Comparison of ENCODE assay signal across 8 cellular contexts in the genomic region with DNA sequence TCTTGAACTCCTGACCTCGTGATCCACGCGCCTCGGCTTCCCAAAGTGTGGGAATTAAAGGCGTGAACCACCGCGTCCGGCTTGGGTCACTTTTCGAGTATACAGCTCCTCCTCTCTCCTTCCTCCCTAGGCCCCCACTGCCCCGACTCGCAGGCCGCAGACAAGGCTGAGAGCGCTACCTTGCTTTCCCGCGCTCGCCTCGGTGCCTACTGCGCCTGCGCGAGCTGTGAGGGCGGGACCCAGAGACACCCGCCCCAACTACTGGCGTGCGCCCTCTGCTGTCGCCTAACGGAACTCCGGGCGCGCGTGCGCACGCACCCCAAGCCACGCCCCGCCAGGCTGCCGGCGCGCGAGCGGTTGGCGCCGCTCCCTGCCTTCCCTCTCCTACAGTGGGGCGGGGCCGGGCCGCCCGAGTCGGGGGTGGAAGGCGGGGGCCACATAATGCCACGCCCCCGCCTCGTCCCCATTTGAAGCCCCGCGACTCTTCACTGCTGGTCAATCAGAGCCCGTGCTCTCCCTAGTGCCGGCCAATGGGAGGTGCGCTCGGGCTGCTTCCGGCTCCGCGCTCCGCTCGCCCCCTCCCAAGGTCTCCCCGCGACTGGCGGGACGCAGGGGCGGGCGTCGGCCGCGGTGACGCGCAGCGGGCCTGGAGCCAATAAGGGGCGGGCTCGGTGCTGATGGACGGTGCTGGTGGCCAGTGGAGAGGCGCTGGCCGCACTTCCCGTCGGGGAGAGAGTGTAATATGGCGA.
DNase-seq lines count a peak whose midpoint lies in the region; ATAC-seq and FAIRE-seq lines count a peak whose summit lies in the region.

Gene RAB8A (plus strand): TSS at position 730 of the 749 bp plus-strand sequence. CDS start 13 bp downstream, at position 743.

- H3K27ac Mint-ChIP-seq in central memory CD8-positive, alpha-beta T cell (ENCODE audit: low read depth) = peak within 1 kb of the TSS; percentile 93

- no peaks in the 10 kb centered on the region for H3K27me3 Mint-ChIP-seq in central memory CD8-positive, alpha-beta T cell

- ATAC-seq in GM19035 (IDR thresholded peaks at IDR 0.05; ENCODE audit: unreplicated experiment) (peak; percentile 89), HG03354 (IDR thresholded peaks at IDR 0.05; ENCODE audit: poor library complexity, severe bottlenecking, unreplicated experiment) (peak; percentile 90)
- ATAC-seq in central memory CD8-positive, alpha-beta T cell (replicated peaks; ENCODE audit: extremely low read depth, poor library complexity, severe bottlenecking) = peak; percentile 96

- peak; percentile 94 to 96 for DNase-seq in AML-193 (lab: John Stamatoyannopoulos, UW)
- DNase-seq in NCI-H446 (lab: John Stamatoyannopoulos, UW) = peak; percentile 98 to 100
- peak; percentile 98 for DNase-seq in activated CD4-positive, CD25-positive, alpha-beta regulatory T cell treated with anti-CD3 and anti-CD28 coated beads, Interleukin-2, amount 50 U/mL, for 16 hours (ENCODE audit: low read depth, low spot score)
- DNase-seq in central memory CD8-positive, alpha-beta T cell (ENCODE audit: low spot score in 2 of 2) = peak; percentile 99
- peak; percentile 99 for DNase-seq in stimulated activated CD4-positive, alpha-beta T cell treated with anti-CD3 and anti-CD28 coated beads, Interleukin-12 subunit alpha, Interleukin-12 subunit beta, amount 100 ng/mL, for 4 hours

- H3K9me3 Mint-ChIP-seq in central memory CD8-positive, alpha-beta T cell = no peaks in the 10 kb centered on the region

- peak within 1 kb of the TSS; percentile 96 for H3K4me3 Mint-ChIP-seq in central memory CD8-positive, alpha-beta T cell

- peaks cover 19% of the 10 kb centered on the region for H3K36me3 Mint-ChIP-seq in central memory CD8-positive, alpha-beta T cell (ENCODE audit: insufficient read depth)

- FAIRE-seq in islet of Langerhans (lab: Jason Lieb, UNC) = peak; percentile 24

- H3K4me1 Mint-ChIP-seq in central memory CD8-positive, alpha-beta T cell = peaks cover 36% of the 10 kb centered on the region

Comparison
In these comparisons a context has a peak if more than half of its experiments do, and no peak if none do; other contexts are left out.
1. Peak in every context shown above with its lines: DNase-seq and ATAC-seq.